Comparison of ENCODE assay signal across 16 cellular contexts in the genomic region with DNA sequence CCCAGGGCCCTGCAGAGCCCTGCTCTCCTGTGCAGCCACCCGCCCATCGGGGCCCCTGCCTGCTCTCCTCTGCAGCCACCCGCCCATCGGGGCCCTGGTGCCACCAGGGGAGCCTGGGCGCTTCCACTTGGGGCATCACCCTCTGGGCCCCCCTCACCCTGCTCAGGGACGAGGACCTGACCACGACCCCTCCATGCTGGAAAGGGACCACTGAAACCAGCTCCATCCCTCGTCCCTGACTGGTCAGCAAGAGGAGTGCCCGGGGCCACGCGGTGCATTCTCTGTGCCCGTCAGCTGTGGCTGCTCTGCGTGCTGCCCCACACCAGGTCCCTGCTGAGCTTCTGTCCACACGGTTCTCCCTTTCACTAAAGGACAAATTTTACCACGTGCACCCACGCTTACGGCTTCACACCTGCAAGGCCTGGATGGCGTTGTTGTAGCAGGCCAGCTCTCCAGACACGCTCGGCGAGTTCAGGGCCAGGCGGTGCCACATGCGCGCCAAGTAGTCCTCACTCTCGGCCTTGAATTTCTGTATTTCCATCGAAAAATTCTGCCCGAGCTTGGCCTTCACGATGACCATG. TPM values are rescaled to one million over a fixed set of nuclear protein-coding genes. Genes with fewer than 3 reads are reported as not detected.
"Had no signal": no experiment of that assay in that cellular context is flagged by ENCODE, and none has a peak within 500 bp of the region (broad histone marks: within the 10 kb centered on the region; RNA-seq: fewer than 3 reads in every experiment).

No MANE protein-coding gene starts in this region.

- H3K27me3 ChIP-seq: cardiac muscle cell, colonic mucosa, SJCRH30 had no signal

- H3K27ac Mint-ChIP-seq: activated CD4-positive, alpha-beta memory T cell treated with anti-CD3 and anti-CD28 coated beads for 36 hours; activated T-cell treated with anti-CD3 and anti-CD28 coated beads, Interleukin-2, amount 50 U/mL, for 72 hours; naive thymus-derived CD8-positive, alpha-beta T cell; stimulated activated memory B cell treated with anti-CD40 and anti-IgM and Interleukin-4, amounts not matched to agents 10 μg/mL and 1 μg/mL and 100 μg/mL, for 72 hours; T-helper 2 cell treated with Interferon-gamma antibody and Interleukin-4, amounts not matched to agents 5 μg/mL and 100 μg/mL, for 36 hours had no signal

- DNase-seq: activated CD4-positive, alpha-beta memory T cell treated with anti-CD3 and anti-CD28 coated beads for 36 hours; activated CD4-positive, CD25-positive, alpha-beta regulatory T cell treated with anti-CD3 and anti-CD28 coated beads, Interleukin-2, amount 50 U/mL, for 72 hours; activated naive CD4-positive, alpha-beta T cell; activated T-cell treated with anti-CD3 and anti-CD28 coated beads, Interleukin-2, amount 50 U/mL, for 72 hours; colonic mucosa; naive thymus-derived CD8-positive, alpha-beta T cell; SJCRH30; stimulated activated CD4-positive, alpha-beta T cell treated with anti-CD3 and anti-CD28 coated beads, Interleukin-1b, Interleukin-23, amount 100 ng/mL, for 48 hours; SW 1271 had no signal

- ATAC-seq: activated T-cell treated with anti-CD3 and anti-CD28 coated beads, Interleukin-2, amount 50 U/mL, for 72 hours; gastrocnemius medialis; naive thymus-derived CD8-positive, alpha-beta T cell had no signal

- H3K27ac ChIP-seq: cardiac muscle cell, colonic mucosa, gastrocnemius medialis, SJCRH30 had no signal

- H3K4me1 Mint-ChIP-seq: stimulated activated memory B cell treated with anti-CD40 and anti-IgM and Interleukin-4, amounts not matched to agents 10 μg/mL and 1 μg/mL and 100 μg/mL, for 72 hours had no signal

- H3K27me3 Mint-ChIP-seq: activated CD4-positive, alpha-beta memory T cell treated with anti-CD3 and anti-CD28 coated beads for 36 hours had no signal

- H3K4me3 ChIP-seq: cardiac muscle cell, colonic mucosa, gastrocnemius medialis, lung, SJCRH30 had no signal

- H3K9me3 Mint-ChIP-seq: activated CD4-positive, alpha-beta memory T cell treated with anti-CD3 and anti-CD28 coated beads for 36 hours; activated T-cell treated with anti-CD3 and anti-CD28 coated beads, Interleukin-2, amount 50 U/mL, for 72 hours; naive thymus-derived CD8-positive, alpha-beta T cell; T-helper 2 cell treated with Interferon-gamma antibody and Interleukin-4, amounts not matched to agents 5 μg/mL and 100 μg/mL, for 36 hours had no signal

- H3K4me1 ChIP-seq: colonic mucosa, gastrocnemius medialis, SJCRH30 had no signal

- H3K4me3 Mint-ChIP-seq: activated CD4-positive, alpha-beta memory T cell treated with anti-CD3 and anti-CD28 coated beads for 36 hours; activated T-cell treated with anti-CD3 and anti-CD28 coated beads, Interleukin-2, amount 50 U/mL, for 72 hours; naive thymus-derived CD8-positive, alpha-beta T cell; stimulated activated memory B cell treated with anti-CD40 and anti-IgM and Interleukin-4, amounts not matched to agents 10 μg/mL and 1 μg/mL and 100 μg/mL, for 72 hours; T-helper 2 cell treated with Interferon-gamma antibody and Interleukin-4, amounts not matched to agents 5 μg/mL and 100 μg/mL, for 36 hours had no signal

- H3K36me3 ChIP-seq: cardiac muscle cell, colonic mucosa, gastrocnemius medialis, SJCRH30 had no signal

- H3K9me3 ChIP-seq: colonic mucosa, gastrocnemius medialis, SJCRH30 had no signal

RNA-seq across cellular contexts. Expression of a gene that starts 57.6 kb away (rescaled TPM):
- total RNA-seq: naive thymus-derived CD8-positive, alpha-beta T cell; subcutaneous adipose tissue had no signal
- polyA plus RNA-seq: naive thymus-derived CD8-positive, alpha-beta T cell; urinary bladder had no signal
